In genomic region chr2:177432703-177433102, GRCh38 we compare ENCODE assay signal across 26 cellular contexts.
"Had no signal": no experiment of that assay in that cellular context is flagged by ENCODE, and none has a peak within 500 bp of the region (broad histone marks: within the 10 kb centered on the region; RNA-seq: fewer than 3 reads in every experiment).

No MANE protein-coding gene starts in this region.

- H3K27ac ChIP-seq: epithelial cell of prostate, foreskin keratinocyte, gastroesophageal sphincter, heart left ventricle, hepatocyte, left lung, neural progenitor cell, parathyroid adenoma, testis, tibial artery, upper lobe of left lung had no signal

- H3K4me3 ChIP-seq: gastroesophageal sphincter, heart left ventricle, hepatocyte, left lung, neural progenitor cell, testis, tibial artery, upper lobe of left lung had no signal

- H3K4me1 Mint-ChIP-seq: nephron, neural progenitor cell had no signal

- H3K27me3 Mint-ChIP-seq: effector memory CD8-positive, alpha-beta T cell; naive thymus-derived CD4-positive, alpha-beta T cell; progenitor cell of endocrine pancreas; stimulated activated memory B cell treated with anti-CD40 and anti-IgM and Interleukin-4, amounts not matched to agents 10 μg/mL and 1 μg/mL and 100 μg/mL, for 72 hours had no signal

- DNase-seq: cortex of kidney; effector memory CD8-positive, alpha-beta T cell; foreskin keratinocyte; heart left ventricle; left cardiac atrium; left lung; mesendoderm; midbrain; naive thymus-derived CD4-positive, alpha-beta T cell; stimulated activated CD4-positive, alpha-beta T cell treated with anti-CD3 and anti-CD28 coated beads, Interleukin-2, amount 100 ng/mL, for 24 hours; stimulated activated CD4-positive, alpha-beta T cell treated with anti-CD3 and anti-CD28 coated beads, Interleukin-4, amount 100 ng/mL, for 24 hours; stimulated activated naive CD8-positive, alpha-beta T cell treated with anti-CD3 and anti-CD28 coated beads, Interleukin-15, Interleukin-2, amounts not matched to agents 100 U/mL and 50 U/mL, for 24 hours; substantia nigra; testis; tibial artery; upper lobe of left lung had no signal

- H3K4me3 Mint-ChIP-seq: effector memory CD8-positive, alpha-beta T cell; nephron; neural progenitor cell; stimulated activated memory B cell treated with anti-CD40 and anti-IgM and Interleukin-4, amounts not matched to agents 10 μg/mL and 1 μg/mL and 100 μg/mL, for 72 hours had no signal

- H3K4me1 ChIP-seq: gastroesophageal sphincter, left lung, neural progenitor cell, parathyroid adenoma, testis, tibial artery, upper lobe of left lung had no signal

- ATAC-seq: effector memory CD8-positive, alpha-beta T cell; esophagus mucosa; foreskin keratinocyte; gastroesophageal sphincter; heart left ventricle; left cardiac atrium; left lung; naive thymus-derived CD4-positive, alpha-beta T cell; sciatic nerve; stimulated activated memory B cell treated with anti-CD40 and anti-IgM and Interleukin-4, amounts not matched to agents 10 μg/mL and 1 μg/mL and 100 μg/mL, for 72 hours; stimulated activated naive CD8-positive, alpha-beta T cell treated with anti-CD3 and anti-CD28 coated beads, Interleukin-15, Interleukin-2, amounts not matched to agents 100 U/mL and 50 U/mL, for 24 hours had no signal

- H3K27me3 ChIP-seq: foreskin keratinocyte, gastroesophageal sphincter, heart left ventricle, hepatocyte, left lung, neural progenitor cell, testis, tibial artery, upper lobe of left lung had no signal

- H3K9me3 ChIP-seq: testis had no signal

- H3K9ac ChIP-seq: neural progenitor cell, parathyroid adenoma had no signal

- H3K27ac Mint-ChIP-seq: effector memory CD8-positive, alpha-beta T cell; naive thymus-derived CD4-positive, alpha-beta T cell; nephron; neural progenitor cell; progenitor cell of endocrine pancreas; stimulated activated memory B cell treated with anti-CD40 and anti-IgM and Interleukin-4, amounts not matched to agents 10 μg/mL and 1 μg/mL and 100 μg/mL, for 72 hours had no signal
